ENCODE assay signal across 2 cellular contexts in genomic region chr1:52603680-52604501, GRCh38.
TF ChIP-seq lines count a peak whose summit lies in the region.

No MANE protein-coding gene starts in this region.

TF ChIP-seq in IMR-90, 13 proteins besides CTCF, POLR2A, EP300 and RAD21:
- TF ChIP-seq CEBPB (IDR thresholded peaks at IDR 0.05; ENCODE audit: low read depth, low read length): no peak
- no peak for TF ChIP-seq RFX5 (IDR thresholded peaks at IDR 0.05; ENCODE audit: low read depth, low read length)
- no peak for TF ChIP-seq FOS (IDR thresholded peaks at IDR 0.05; ENCODE audit: low read depth, low read length)
- TF ChIP-seq NFE2L2 (IDR thresholded peaks at IDR 0.05; ENCODE audit: low read depth, low read length): no peak
- TF ChIP-seq CHD1 (IDR thresholded peaks at IDR 0.05; ENCODE audit: low read depth, low read length): no peak
- no peak for TF ChIP-seq BHLHE40 (IDR thresholded peaks at IDR 0.05; ENCODE audit: low read depth, low read length)
- TF ChIP-seq MAFK (IDR thresholded peaks at IDR 0.05; ENCODE audit: low read depth, low read length): no peak
- no peak for TF ChIP-seq MAZ (IDR thresholded peaks at IDR 0.05; ENCODE audit: borderline replicate concordance, low read depth, low read length)
- no peak for TF ChIP-seq SMC3 (IDR thresholded peaks at IDR 0.05; ENCODE audit: low read depth, low read length)
- no peak for TF ChIP-seq ELK1 (IDR thresholded peaks at IDR 0.05; ENCODE audit: borderline replicate concordance, low read depth, low read length)
- TF ChIP-seq RCOR1 (IDR thresholded peaks at IDR 0.05; ENCODE audit: insufficient replicate concordance, low read length): no peak
- no peak for TF ChIP-seq MXI1 (IDR thresholded peaks at IDR 0.05; ENCODE audit: borderline replicate concordance, low read depth, low read length)
- no peak for TF ChIP-seq USF2 (IDR thresholded peaks at IDR 0.05; ENCODE audit: low read depth, low read length)

TF ChIP-seq in GM12878, 131 proteins besides CTCF, POLR2A, EP300 and RAD21 (continues in another document):
- TF ChIP-seq MTA2 (IDR thresholded peaks at IDR 0.05; ENCODE audit: low read depth) (peak; percentile 8; the same call in 1 of the 2 replicates), MEF2A (IDR thresholded peaks at IDR 0.05; ENCODE audit: insufficient read depth, low read depth, low read length) (peak; percentile 73; the same call in 1 of the 2 replicates), BCL3 (IDR thresholded peaks at IDR 0.05; ENCODE audit: borderline replicate concordance, insufficient read depth, low read depth, low read length, poor library complexity, severe bottlenecking) (no peak), ZNF217 (IDR thresholded peaks at IDR 0.05) (no peak), IKZF2 (IDR thresholded peaks at IDR 0.05) (peak; percentile 58 to 61; a peak in 2 of 4 replicates), SIX5 (IDR thresholded peaks at IDR 0.05; ENCODE audit: low read depth, low read length, severe bottlenecking) (no peak), TCF3 (IDR thresholded peaks at IDR 0.05; ENCODE audit: borderline replicate concordance, insufficient read depth, low read depth, low read length) (no peak), NKRF (conservative IDR thresholded peaks at IDR 0.05) (no peak), NR2F1 (conservative IDR thresholded peaks at IDR 0.05) (0 out of 2 replicates have a peak, but pooled peaks have one; percentile 37), SMC3 (IDR thresholded peaks at IDR 0.05; ENCODE audit: borderline replicate concordance, low read length) (no peak), IRF4 (IDR thresholded peaks at IDR 0.05; ENCODE audit: low read depth, low read length) (0 out of 2 replicates have a peak, but pooled peaks have one; percentile 12), ATF3 (IDR thresholded peaks at IDR 0.05; ENCODE audit: borderline replicate concordance, extremely low read depth, low read depth, low read length) (no peak), USF1 (IDR thresholded peaks at IDR 0.05; ENCODE audit: borderline replicate concordance, extremely low read length, insufficient read depth, low read depth, low read length) (no peak), JUNB (IDR thresholded peaks at IDR 0.05) (no peak), MYB (IDR thresholded peaks at IDR 0.05; ENCODE audit: borderline replicate concordance, low read depth, low read length) (no peak), ATF2 (IDR thresholded peaks at IDR 0.05; ENCODE audit: low read length) (no peak), HDAC6 (IDR thresholded peaks at IDR 0.05; ENCODE audit: unreplicated experiment) (no peak), IRF3 (IDR thresholded peaks at IDR 0.05) (no peak), CBFB (IDR thresholded peaks at IDR 0.05; ENCODE audit: low read depth) (no peak), ZNF274 (IDR thresholded peaks at IDR 0.05; ENCODE audit: insufficient read depth, insufficient read length) (no peak), KAT2A (conservative IDR thresholded peaks at IDR 0.05; ENCODE audit: control insufficient read depth, low read depth, low read length) (no peak), USF2 (IDR thresholded peaks at IDR 0.05; ENCODE audit: borderline replicate concordance, low read depth, low read length) (no peak), RELB (IDR thresholded peaks at IDR 0.05; ENCODE audit: low read depth) (0 out of 2 replicates have a peak, but pooled peaks have one; percentile 30), RBBP5 (conservative IDR thresholded peaks at IDR 0.05) (no peak), RB1 (IDR thresholded peaks at IDR 0.05; ENCODE audit: borderline replicate concordance) (no peak), ZBTB40 (IDR thresholded peaks at IDR 0.05; ENCODE audit: borderline replicate concordance) (no peak), EGR1 (IDR thresholded peaks at IDR 0.05; ENCODE audit: borderline replicate concordance in 1 of 2, low read depth in 2 of 2, low read length in 2 of 2) (no peak), YBX1 (IDR thresholded peaks at IDR 0.05) (no peak), SIN3A (IDR thresholded peaks at IDR 0.05; ENCODE audit: low read depth, low read length) (no peak), ZNF384 (IDR thresholded peaks at IDR 0.05; ENCODE audit: borderline replicate concordance, low read depth, low read length) (no peak), ZNF592 (IDR thresholded peaks at IDR 0.05) (no peak), IKZF1 (conservative IDR thresholded peaks at IDR 0.05) (peak; percentile 49; the same call in 1 of the 2 replicates), POLR2AphosphoS5 (IDR thresholded peaks at IDR 0.05; ENCODE audit: low read length) (no peak), SPI1 (IDR thresholded peaks at IDR 0.05; ENCODE audit: borderline replicate concordance, insufficient read depth, low read depth, low read length) (peak; percentile 66; the same call in 1 of the 2 replicates), NR2C1 (IDR thresholded peaks at IDR 0.05) (no peak)
